ENCODE assay signal across 1 cellular context in the genomic region with DNA sequence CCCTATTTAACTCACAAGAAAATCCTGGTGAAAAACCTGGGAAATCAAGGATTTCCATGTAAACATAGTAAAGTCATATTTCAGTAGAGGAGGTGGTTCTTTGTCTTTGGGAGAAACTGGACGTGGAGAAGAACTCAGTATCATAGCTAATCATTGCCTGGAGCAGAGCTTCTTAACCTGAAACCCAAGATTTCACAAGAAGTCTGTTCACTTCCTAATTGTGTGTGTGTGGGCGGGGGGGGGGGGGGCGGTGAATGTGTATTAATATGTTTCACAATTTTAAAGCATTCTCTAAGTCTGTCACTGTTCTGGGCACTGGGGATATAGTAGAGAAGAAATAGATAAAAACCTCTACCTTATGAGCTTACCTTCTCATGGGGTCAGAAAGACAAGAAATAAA.
TF ChIP-seq lines count a peak whose summit lies in the region.

No MANE protein-coding gene starts in this region.

TF ChIP-seq in SK-N-SH, 30 proteins besides CTCF, POLR2A, EP300 and RAD21 (continued from another document):
- TF ChIP-seq POLR2AphosphoS5 (IDR thresholded peaks at IDR 0.05; ENCODE audit: low read depth, low read length) (no peak), RXRA (IDR thresholded peaks at IDR 0.05; ENCODE audit: borderline replicate concordance, low read depth) (no peak), TCF12 (IDR thresholded peaks at IDR 0.05) (no peak), GATA2 (CRISPR knock-in tag; IDR thresholded peaks at IDR 0.05) (no peak), FOXM1 (IDR thresholded peaks at IDR 0.05; ENCODE audit: low read depth) (no peak), EZH2phosphoT487 (IDR thresholded peaks at IDR 0.05; ENCODE audit: borderline replicate concordance, low read depth) (no peak), MXI1 (IDR thresholded peaks at IDR 0.05; ENCODE audit: low read depth, low read length) (no peak), IRF3 (IDR thresholded peaks at IDR 0.05; ENCODE audit: low read depth, low read length) (no peak), ELF1 (IDR thresholded peaks at IDR 0.05) (no peak)
- TF ChIP-seq, protein P1, sequence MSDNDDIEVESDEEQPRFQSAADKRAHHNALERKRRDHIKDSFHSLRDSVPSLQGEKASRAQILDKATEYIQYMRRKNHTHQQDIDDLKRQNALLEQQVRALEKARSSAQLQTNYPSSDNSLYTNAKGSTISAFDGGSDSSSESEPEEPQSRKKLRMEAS (IDR thresholded peaks at IDR 0.05; ENCODE audit: low read depth) = no peak
